ENCODE assay signal across 28 cellular contexts in genomic region chr19:55738302-55738701, GRCh38. TPM values are rescaled to one million over a fixed set of nuclear protein-coding genes. Genes with fewer than 3 reads are reported as not detected.
"Had no signal": no experiment of that assay in that cellular context is flagged by ENCODE, and none has a peak within 500 bp of the region (broad histone marks: within the 10 kb centered on the region; RNA-seq: fewer than 3 reads in every experiment).

Gene NLRP9 (minus strand): TSS chr19:55738402. CDS start chr19:55738374, 28 bp downstream.

- H3K9me3 ChIP-seq: stomach, suprapubic skin, testis, thoracic aorta, thyroid gland, tibial artery, tibial nerve, transverse colon, upper lobe of left lung, upper lobe of right lung, uterus, vagina had no signal

- FAIRE-seq: urothelium cell line had no signal

- ATAC-seq: stimulated activated effector memory CD8-positive, alpha-beta T cell treated with anti-CD3 and anti-CD28 coated beads, Interleukin-12 subunit alpha, Interleukin-12 subunit beta, amount 100 ng/mL, for 72 hours; stimulated activated memory B cell treated with anti-CD40 and anti-IgM and Interleukin-4, amounts not matched to agents 10 μg/mL and 1 μg/mL and 100 μg/mL, for 72 hours; stimulated activated naive B cell treated with anti-CD40 and anti-IgM and Interleukin-4, amounts not matched to agents 10 μg/mL and 1 μg/mL and 100 μg/mL, for 72 hours; stimulated activated naive CD8-positive, alpha-beta T cell treated with anti-CD3 and anti-CD28 coated beads, Interleukin-15, amount 100 ng/mL, for 72 hours; stimulated activated naive CD8-positive, alpha-beta T cell treated with anti-CD3 and anti-CD28 coated beads, Interleukin-15, Interleukin-2, amounts not matched to agents 100 U/mL and 50 U/mL, for 24 hours; upper lobe of right lung had no signal

- H3K4me1 ChIP-seq: stomach, suprapubic skin, testis, thyroid gland, tibial artery, tibial nerve, transverse colon, upper lobe of left lung, upper lobe of right lung, uterus, vagina had no signal

- H3K27ac ChIP-seq: stomach, suprapubic skin, testis, thoracic aorta, thyroid gland, tibial artery, tibial nerve, transverse colon, upper lobe of left lung, upper lobe of right lung, uterus, vagina had no signal

- DNase-seq: stimulated activated CD4-positive, alpha-beta T cell treated with anti-CD3 and anti-CD28 coated beads, Interleukin-2, amount 100 ng/mL, for 48 hours; stimulated activated CD4-positive, alpha-beta T cell treated with anti-CD3 and anti-CD28 coated beads, Interleukin-4, amount 100 ng/mL, for 1 hour; stimulated activated CD4-positive, alpha-beta T cell treated with anti-CD3 and anti-CD28 coated beads, Interleukin-4, amount 100 ng/mL, for 24 hours; stimulated activated CD4-positive, alpha-beta T cell treated with anti-CD3 and anti-CD28 coated beads, Interleukin-4, amount 100 ng/mL, for 4 hours; stimulated activated CD8-positive, alpha-beta memory T cell treated with anti-CD3 and anti-CD28 coated beads, Interleukin-4, amount 100 ng/mL, for 48 hours; stimulated activated naive B cell treated with anti-CD40 and anti-IgM and Interleukin-4, amounts not matched to agents 10 μg/mL and 1 μg/mL and 100 μg/mL, for 72 hours; stimulated activated naive CD4-positive, alpha-beta T cell; stimulated activated naive CD4-positive, alpha-beta T cell treated with Interleukin-2 at 50 U/mL for 16 hours; stimulated activated naive CD8-positive, alpha-beta T cell treated with anti-CD3 and anti-CD28 coated beads, Interleukin-15, amount 100 ng/mL, for 72 hours; stimulated activated naive CD8-positive, alpha-beta T cell treated with anti-CD3 and anti-CD28 coated beads, Interleukin-15, Interleukin-2, amounts not matched to agents 100 U/mL and 50 U/mL, for 24 hours; stomach; substantia nigra; testis; thyroid gland; tibial artery; transverse colon; trophoblast cell; upper lobe of left lung; upper lobe of right lung; uterus had no signal

- H3K4me3 ChIP-seq: stomach, suprapubic skin, testis, thoracic aorta, thyroid gland, tibial artery, tibial nerve, transverse colon, upper lobe of left lung, upper lobe of right lung, uterus, vagina had no signal

RNA-seq across cellular contexts. Expression of gene NLRP9, which starts in this region (rescaled TPM):
- polyA plus RNA-seq: stomach, urinary bladder had no signal
